ENCODE assay signal across 7 cellular contexts in the genomic region with DNA sequence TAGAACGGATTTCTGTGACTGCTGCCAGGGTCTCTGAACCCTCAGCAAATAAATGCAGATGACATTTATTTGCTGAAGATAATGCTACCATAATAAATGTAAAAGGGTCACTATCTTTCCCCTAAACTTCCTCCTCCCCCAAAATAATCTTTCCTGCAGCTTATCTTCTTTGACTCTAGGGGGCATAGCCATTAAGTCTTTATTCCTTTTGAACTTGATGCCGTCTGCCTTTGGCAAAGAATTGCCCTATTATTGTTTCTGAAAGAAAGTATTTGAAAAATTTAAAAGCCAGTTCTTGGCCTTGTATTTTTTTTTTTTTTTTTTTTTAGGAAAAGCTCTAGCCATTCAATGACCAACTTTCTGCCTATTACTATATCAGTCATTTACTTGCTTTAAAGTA.
DNase-seq lines count a peak whose midpoint lies in the region; TF ChIP-seq lines count a peak whose summit lies in the region.

No MANE protein-coding gene starts in this region.

- H3K4me3 ChIP-seq in GM12865 (ENCODE audit: low read depth, low read length) (no peak overlapping the region), astrocyte of the spinal cord (ENCODE audit: low read depth, low read length) (no peak overlapping the region), lower leg skin (ENCODE audit: low read depth, poor library complexity, severe bottlenecking) (no peak overlapping the region)

- TF ChIP-seq POLR2A in lower leg skin (IDR thresholded peaks at IDR 0.05), result no peak

- DNase-seq in GM12865 (ENCODE audit: low read depth) (no peak), LHCN-M2 (ENCODE audit: low read depth) (peak; percentile 58), astrocyte of the spinal cord (ENCODE audit: low read depth, low spot score) (peak; percentile 39), midbrain (lab: John Stamatoyannopoulos, UW) (peak; percentile 34), lower leg skin (ENCODE audit: low spot score in 2 of 2) (no peak)
- DNase-seq in activated CD4-positive, alpha-beta T cell treated with anti-CD3 and anti-CD28 coated beads, Interleukin-2, amount 50 U/mL, for 48 hours, result no peak
- DNase-seq in stimulated activated CD4-positive, alpha-beta T cell treated with anti-CD3 and anti-CD28 coated beads, Interleukin-2, amount 100 ng/mL, for 24 hours, result no peak

- in situ Hi-C loops in astrocyte of the spinal cord (cut with HindIII; ENCODE audit: low sequenced_read_pairs), result no loop called here

- 32 to 33% methylated on average over 2 of the region's 2 CpGs for WGBS in lower leg skin, 2 donors

- TF ChIP-seq CTCF in GM12865 (IDR thresholded peaks at IDR 0.05; ENCODE audit: insufficient read depth, low read depth, low read length, missing control alignments) (peak; percentile 41), astrocyte of the spinal cord (IDR thresholded peaks at IDR 0.05; ENCODE audit: low read depth, low read length) (peak; percentile 61), lower leg skin (IDR thresholded peaks at IDR 0.05) (no peak)

- intact Hi-C loops in lower leg skin (cut with DNase I; ENCODE audit: low total_unique reads), result no loop called here

Comparison
In these comparisons a context has a peak if more than half of its experiments do, and no peak if none do; other contexts are left out.
1. DNase-seq: peak in LHCN-M2 (single experiment), astrocyte of the spinal cord (single experiment) and midbrain (single experiment); none in GM12865 (single experiment), activated CD4-positive, alpha-beta T cell treated with anti-CD3 and anti-CD28 coated beads, Interleukin-2, amount 50 U/mL, for 48 hours (0 of 2), lower leg skin (0 of 2) and stimulated activated CD4-positive, alpha-beta T cell treated with anti-CD3 and anti-CD28 coated beads, Interleukin-2, amount 100 ng/mL, for 24 hours (0 of 2).
2. CTCF ChIP-seq: peak in GM12865 (single experiment) and astrocyte of the spinal cord (single experiment); none in lower leg skin (0 of 3).